In genomic region chr7:24052572-24053223, GRCh38 we compare ENCODE assay signal across 12 cellular contexts.
DNase-seq lines count a peak whose midpoint lies in the region; ATAC-seq lines count a peak whose summit lies in the region.
"Had no signal": no experiment of that assay in that cellular context is flagged by ENCODE, and none has a peak within 500 bp of the region (broad histone marks: within the 10 kb centered on the region; RNA-seq: fewer than 3 reads in every experiment).

No MANE protein-coding gene starts in this region.

- no peaks in the 10 kb centered on the region for H3K9me3 Mint-ChIP-seq in natural killer cell treated with Interleukin-12 subunit alpha and Interleukin-12 subunit beta and Interleukin-15 and Interleukin-18, amount 100 ng/mL, for 72 hours
- H3K9me3 Mint-ChIP-seq: nephron had no signal

- peaks cover 19 to 52% of the 10 kb centered on the region in 2 donors for H3K27me3 Mint-ChIP-seq in natural killer cell treated with Interleukin-12 subunit alpha and Interleukin-12 subunit beta and Interleukin-15 and Interleukin-18, amount 100 ng/mL, for 72 hours

- DNase-seq in GM04503 (ENCODE audit: low read depth) = peak; percentile 52
- peak; percentile 95 for DNase-seq in NCI-H1436 treated with DMSO at 0.1 percent for 48 hours (lab: John Stamatoyannopoulos, UW)
- peak; percentile 60 for DNase-seq in adipocyte (ENCODE audit: low read depth)
- peak; percentile 44 for DNase-seq in non-pigmented ciliary epithelial cell (ENCODE audit: low read depth)
- no peak for DNase-seq in natural killer cell treated with Interleukin-12 subunit alpha and Interleukin-12 subunit beta and Interleukin-15 and Interleukin-18, amount 100 ng/mL, for 72 hours (ENCODE audit: low spot score)
- DNase-seq: gastrocnemius medialis, NCI-H1048 had no signal

- no peak overlapping the region for H3K27ac Mint-ChIP-seq in natural killer cell treated with Interleukin-12 subunit alpha and Interleukin-12 subunit beta and Interleukin-15 and Interleukin-18, amount 100 ng/mL, for 72 hours
- H3K27ac Mint-ChIP-seq: activated naive CD8-positive, alpha-beta T cell; nephron had no signal

- H3K9ac ChIP-seq in adipocyte (ENCODE audit: low read length) = no peak overlapping the region

- peaks cover 7% of the 10 kb centered on the region for H3K27me3 ChIP-seq in adipocyte (replicated peaks; ENCODE audit: control insufficient read depth, insufficient read depth, low read length)
- H3K27me3 ChIP-seq: gastrocnemius medialis had no signal

- ATAC-seq in HG03469 (IDR thresholded peaks at IDR 0.05; ENCODE audit: unreplicated experiment) = no peak
- no peak for ATAC-seq in GM21737 (IDR thresholded peaks at IDR 0.05; ENCODE audit: unreplicated experiment)
- ATAC-seq in GM18519 (IDR thresholded peaks at IDR 0.05; ENCODE audit: low FRiP score, unreplicated experiment) = no peak
- ATAC-seq in natural killer cell treated with Interleukin-12 subunit alpha and Interleukin-12 subunit beta and Interleukin-15 and Interleukin-18, amount 100 ng/mL, for 72 hours = no peak
- ATAC-seq: gastrocnemius medialis had no signal

- no peak overlapping the region for H3K4me3 ChIP-seq in adipocyte (ENCODE audit: low read length)
- H3K4me3 ChIP-seq: gastrocnemius medialis had no signal

- no peaks in the 10 kb centered on the region for H3K9me3 ChIP-seq in adipocyte (ENCODE audit: control insufficient read depth, low read length)
- H3K9me3 ChIP-seq: gastrocnemius medialis had no signal

- H3K4me3 Mint-ChIP-seq in natural killer cell treated with Interleukin-12 subunit alpha and Interleukin-12 subunit beta and Interleukin-15 and Interleukin-18, amount 100 ng/mL, for 72 hours = no peak overlapping the region
- H3K4me3 Mint-ChIP-seq: activated naive CD8-positive, alpha-beta T cell; nephron had no signal

- no peaks in the 10 kb centered on the region for H3K4me1 ChIP-seq in adipocyte (ENCODE audit: control insufficient read depth, insufficient read depth, low read length)
- H3K4me1 ChIP-seq: gastrocnemius medialis had no signal

- H3K36me3 Mint-ChIP-seq in natural killer cell treated with Interleukin-12 subunit alpha and Interleukin-12 subunit beta and Interleukin-15 and Interleukin-18, amount 100 ng/mL, for 72 hours = no peaks in the 10 kb centered on the region
- H3K36me3 Mint-ChIP-seq: activated naive CD8-positive, alpha-beta T cell had no signal

- peaks cover 4 to 8% of the 10 kb centered on the region in 2 donors for H3K4me1 Mint-ChIP-seq in natural killer cell treated with Interleukin-12 subunit alpha and Interleukin-12 subunit beta and Interleukin-15 and Interleukin-18, amount 100 ng/mL, for 72 hours (ENCODE audit: low read depth in 2 of 2)
- H3K4me1 Mint-ChIP-seq: nephron had no signal

- no peaks in the 10 kb centered on the region for H3K36me3 ChIP-seq in adipocyte (ENCODE audit: control insufficient read depth, insufficient read depth, low read length, severe bottlenecking)
- H3K36me3 ChIP-seq: gastrocnemius medialis had no signal
